Comparison of ENCODE assay signal across 13 cellular contexts in the genomic region with DNA sequence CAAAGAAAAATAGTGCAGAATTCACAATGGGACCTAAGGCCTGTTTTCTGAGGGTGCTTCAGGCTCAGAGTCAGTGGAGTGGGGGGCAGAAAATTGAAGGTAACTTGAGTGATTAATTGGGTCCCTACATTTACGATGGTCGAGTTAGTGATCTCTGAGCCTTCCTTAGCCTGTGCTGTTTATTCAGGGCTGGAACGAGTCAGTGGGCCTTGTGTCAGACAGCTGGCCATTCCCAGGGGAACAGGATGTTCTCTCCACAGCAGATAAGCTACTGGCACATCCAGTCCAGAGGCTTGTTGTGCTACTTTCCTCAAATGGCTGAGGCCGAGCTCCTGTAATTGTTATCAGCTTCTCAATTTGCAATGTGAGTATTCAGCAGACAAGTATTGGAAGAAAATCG. TPM values are rescaled to one million over a fixed set of nuclear protein-coding genes. Genes with fewer than 3 reads are reported as not detected.
DNase-seq lines count a peak whose midpoint lies in the region; ATAC-seq, FAIRE-seq and TF ChIP-seq lines count a peak whose summit lies in the region.
"Had no signal": no experiment of that assay in that cellular context is flagged by ENCODE, and none has a peak within 500 bp of the region (broad histone marks: within the 10 kb centered on the region; RNA-seq: fewer than 3 reads in every experiment).

No MANE protein-coding gene starts in this region.

- POLR2A ChIA-PET in IMR-90 (lab: Charles Lee; ENCODE audit: unreplicated experiment): no interaction called here
- POLR2A ChIA-PET in activated CD4-positive, alpha-beta memory T cell treated with anti-CD3 and anti-CD28 coated beads for 36 hours (lab: Charles Lee): no interaction called here

- no peaks in the 10 kb centered on the region for H3K9me3 ChIP-seq in IMR-90 (ENCODE audit: control insufficient read depth, insufficient read depth, low read length)
- H3K9me3 ChIP-seq in body of pancreas: no peaks in the 10 kb centered on the region
- H3K9me3 ChIP-seq in small intestine (ENCODE audit: control insufficient read depth, low read depth): no peaks in the 10 kb centered on the region

- dilution Hi-C loops in IMR-90 (cut with HindIII; ENCODE audit: low sequenced_read_pairs, unreplicated experiment): no loop called here

- no peak overlapping the region for H3K27ac ChIP-seq in IMR-90 (ENCODE audit: insufficient read depth, low read length)
- H3K27ac ChIP-seq in body of pancreas: peak overlapping the region; percentile 77 to 90 (median 85)
- no peak overlapping the region for H3K27ac ChIP-seq in small intestine (ENCODE audit: low read depth in 1 of 2, low read length in 1 of 2)

- H3K14ac ChIP-seq in IMR-90 (replicated peaks; ENCODE audit: low read depth, low read length): no peak overlapping the region

- H3K18ac ChIP-seq in IMR-90 (ENCODE audit: low read depth, low read length): peak overlapping the region; percentile 90; the same call in 1 of the 2 replicates

- H2BK5ac ChIP-seq in IMR-90 (ENCODE audit: low read depth, low read length, poor library complexity, severe bottlenecking): peak overlapping the region; percentile 69

- intact Hi-C loops in IMR-90 (cut with micrococcal nuclease) (no loop called here), body of pancreas (cut with DNase I) (no loop called here)
- intact Hi-C loops in activated CD4-positive, alpha-beta memory T cell treated with anti-CD3 and anti-CD28 coated beads for 36 hours (cut with micrococcal nuclease): no loop called here

- CTCF ChIA-PET in IMR-90 (lab: Yijun Ruan, JAX): no interaction called here
- CTCF ChIA-PET in activated CD4-positive, alpha-beta memory T cell treated with anti-CD3 and anti-CD28 coated beads for 36 hours (lab: Charles Lee): no interaction called here

- TF ChIP-seq RAD21 in IMR-90 (IDR thresholded peaks at IDR 0.05; ENCODE audit: low read length): no peak

- peak overlapping the region; percentile 26; the same call in 1 of the 2 replicates for H3K4ac ChIP-seq in IMR-90 (ENCODE audit: low read depth, low read length)

- peak overlapping the region; percentile 24; the same call in 1 of the 2 replicates for H2BK120ac ChIP-seq in IMR-90 (ENCODE audit: low read depth, low read length)

- no peak overlapping the region; the same call in 1 of the 2 replicates for H4K91ac ChIP-seq in IMR-90 (ENCODE audit: insufficient read depth, low read depth, low read length)

- peak; percentile 81 for ATAC-seq in IMR-90 (ENCODE audit: low read depth)
- peak; percentile 100 for ATAC-seq in body of pancreas
- no peak for ATAC-seq in HG03571 (IDR thresholded peaks at IDR 0.05; ENCODE audit: unreplicated experiment)
- ATAC-seq: activated naive CD4-positive, alpha-beta T cell treated with anti-CD3 and anti-CD28 coated beads, Interleukin-2, amount 50 U/mL, for 72 hours had no signal

- H3K4me1 Mint-ChIP-seq in activated CD4-positive, alpha-beta memory T cell treated with anti-CD3 and anti-CD28 coated beads for 36 hours (ENCODE audit: low read depth): no peaks in the 10 kb centered on the region

- H2AK5ac ChIP-seq in IMR-90 (ENCODE audit: low read depth, low read length): no peak overlapping the region; the same call in 1 of the 2 replicates

- 0 out of 2 replicates have a peak overlapping the region, but pooled peaks have one; percentile 9 for H2BK20ac ChIP-seq in IMR-90 (ENCODE audit: low read depth, low read length)

- H3K4me1 ChIP-seq in IMR-90 (ENCODE audit: control insufficient read depth, insufficient read depth, low read length) (no peaks in the 10 kb centered on the region; the same call in 1 of the 2 replicates), body of pancreas (peaks cover 46% of the 10 kb centered on the region), small intestine (ENCODE audit: control insufficient read depth in 2 of 2, insufficient read depth in 1 of 2, low read depth in 1 of 2, low read length in 1 of 2) (no peaks in the 10 kb centered on the region)

- no peak for FAIRE-seq in small intestine (lab: Jason Lieb, UNC)

- peak overlapping the region; percentile 62 for H2AK9ac ChIP-seq in IMR-90 (replicated peaks; ENCODE audit: low read depth, low read length, poor library complexity)

- BruUV-seq in IMR-90 (replicated peaks; lab: Mats Ljungman, UMichigan): no TSS peak

- peak; percentile 65 for DNase-seq in IMR-90
- peak; percentile 90 to 96 (median 96) for DNase-seq in body of pancreas
- peak; percentile 87 for DNase-seq in iris pigment epithelial cell (ENCODE audit: low read depth)
- peak; percentile 4 for DNase-seq in small intestine
- DNase-seq in COR-L47 (lab: John Stamatoyannopoulos, UW): no peak
- DNase-seq in activated CD4-positive, alpha-beta memory T cell treated with anti-CD3 and anti-CD28 coated beads for 36 hours: no peak
- no peak for DNase-seq in GM13977 (ENCODE audit: low spot score)
- DNase-seq: activated CD4-positive, alpha-beta T cell treated with anti-CD3 and anti-CD28 coated beads for 4 hours; DMS79 treated with DMSO at 0.1 percent for 48 hours; NCI-H1436 treated with DMSO at 0.1 percent for 48 hours; RPMI8226 had no signal

- H3K9ac ChIP-seq in IMR-90 (ENCODE audit: low read depth, low read length): peak overlapping the region; percentile 75; the same call in 1 of the 2 replicates

- H3K23ac ChIP-seq in IMR-90 (ENCODE audit: low read depth, low read length): no peak overlapping the region

- H4K20me1 ChIP-seq in IMR-90 (ENCODE audit: insufficient read depth, low read length): no peaks in the 10 kb centered on the region

- H4K5ac ChIP-seq in IMR-90 (ENCODE audit: low read depth, low read length): peak overlapping the region; percentile 79; the same call in 1 of the 2 replicates

- H2BK15ac ChIP-seq in IMR-90 (ENCODE audit: low read depth, low read length): 0 out of 3 replicates have a peak overlapping the region, but pooled peaks have one; percentile 4

- H2AFZ ChIP-seq in IMR-90 (replicated peaks; ENCODE audit: low read length, poor library complexity): peak overlapping the region; percentile 59

- no peaks in the 10 kb centered on the region for H3K36me3 ChIP-seq in IMR-90 (ENCODE audit: control insufficient read depth, insufficient read depth, low read length)
- no peaks in the 10 kb centered on the region for H3K36me3 ChIP-seq in body of pancreas (replicated peaks in 1 of 2; ENCODE audit: insufficient read depth in 1 of 2, low read depth in 2 of 2)
- no peaks in the 10 kb centered on the region for H3K36me3 ChIP-seq in small intestine (ENCODE audit: control insufficient read depth in 2 of 2, insufficient read depth in 2 of 2, low read length in 2 of 2)

- H3K27me3 Mint-ChIP-seq in activated CD4-positive, alpha-beta memory T cell treated with anti-CD3 and anti-CD28 coated beads for 36 hours: no peaks in the 10 kb centered on the region

- H4K8ac ChIP-seq in IMR-90 (ENCODE audit: low read depth in 2 of 2, low read length in 2 of 2): peak overlapping the region in 1 of 2 experiments; percentile 61; a peak in 2 of 4 replicates

- no peak for TF ChIP-seq CTCF in IMR-90 (conservative IDR thresholded peaks at IDR 0.05; ENCODE audit: low read depth, low read length)
- TF ChIP-seq CTCF in body of pancreas (IDR thresholded peaks at IDR 0.05): peak in 1 of 7 experiments; percentile 13
- no peak for TF ChIP-seq CTCF in GM13977 (IDR thresholded peaks at IDR 0.05; ENCODE audit: extremely low read depth, insufficient read depth, missing control alignments)

- H3K4me3 Mint-ChIP-seq in activated CD4-positive, alpha-beta memory T cell treated with anti-CD3 and anti-CD28 coated beads for 36 hours: no peak overlapping the region

- peak overlapping the region; percentile 87 for H3K4me2 ChIP-seq in IMR-90 (ENCODE audit: low read depth, low read length)

- no peak overlapping the region; the same call in 1 of the 2 replicates for H3K56ac ChIP-seq in IMR-90 (ENCODE audit: extremely low read depth, insufficient read depth, low read length)

- in situ Hi-C loops in IMR-90 (cut with MboI; ENCODE audit: low sequenced_read_pairs): no loop called here
- in situ Hi-C loops in GM13977 (cut with MboI; ENCODE audit: low pct_unique_long_range_greater_than_20kb, low sequenced_read_pairs, unreplicated experiment): no loop called here

- WGBS in IMR-90 (ENCODE audit: extremely low coverage in 2 of 2, insufficient read length in 1 of 2), 2 experiments: 0% methylated on average over 3 of the region's 5 CpGs; no CpG with 5 or more reads in 1 of the 2 experiments
- WGBS in body of pancreas, 2 donors: 7 to 10% methylated on average over 5 of the region's 5 CpGs
- WGBS in small intestine, 3 donors: 25 to 31% (median 29%) methylated on average over 5 of the region's 5 CpGs

- peaks cover 8% of the 10 kb centered on the region for H3K9me3 Mint-ChIP-seq in activated CD4-positive, alpha-beta memory T cell treated with anti-CD3 and anti-CD28 coated beads for 36 hours

- H3K79me1 ChIP-seq in IMR-90 (ENCODE audit: low read depth in 1 of 2, low read length in 2 of 2): no peaks in the 10 kb centered on the region

- no peak overlapping the region for H3K4me3 ChIP-seq in IMR-90 (ENCODE audit: insufficient read depth, low read depth, low read length)
- no peak overlapping the region for H3K4me3 ChIP-seq in body of pancreas
- H3K4me3 ChIP-seq in small intestine (ENCODE audit: low read depth in 1 of 2, low read length in 2 of 2): no peak overlapping the region

- H3K36me3 Mint-ChIP-seq in activated CD4-positive, alpha-beta memory T cell treated with anti-CD3 and anti-CD28 coated beads for 36 hours: no peaks in the 10 kb centered on the region

- H3K27me3 ChIP-seq in IMR-90 (ENCODE audit: control insufficient read depth, insufficient read depth, low read length) (no peaks in the 10 kb centered on the region), body of pancreas (no peaks in the 10 kb centered on the region), small intestine (ENCODE audit: control insufficient read depth in 2 of 2, insufficient read depth in 2 of 2, low read length in 2 of 2) (no peaks in the 10 kb centered on the region)

- H3K27ac Mint-ChIP-seq in activated CD4-positive, alpha-beta memory T cell treated with anti-CD3 and anti-CD28 coated beads for 36 hours: no peak overlapping the region
- H3K27ac Mint-ChIP-seq: activated naive CD4-positive, alpha-beta T cell treated with anti-CD3 and anti-CD28 coated beads, Interleukin-2, amount 50 U/mL, for 72 hours had no signal

- TF ChIP-seq POLR2A in IMR-90 (IDR thresholded peaks at IDR 0.05; ENCODE audit: low read depth, low read length): no peak
- TF ChIP-seq POLR2A in body of pancreas (IDR thresholded peaks at IDR 0.05): peak in 2 of 3 donors; percentile 48 to 57

- no peaks in the 10 kb centered on the region for H3K9me1 ChIP-seq in IMR-90 (ENCODE audit: insufficient read depth, low read length)

TF ChIP-seq in IMR-90, 13 proteins besides CTCF, POLR2A, EP300 and RAD21 (continues in another document):
- TF ChIP-seq SMC3 (IDR thresholded peaks at IDR 0.05; ENCODE audit: low read depth, low read length) (no peak), MXI1 (IDR thresholded peaks at IDR 0.05; ENCODE audit: borderline replicate concordance, low read depth, low read length) (no peak)

RNA-seq across cellular contexts. Expression of gene CNTN3, which starts 29.2 kb away (rescaled TPM):
- 3.3 and 3.6 TPM in 2 replicates for total RNA-seq in IMR-90 (2012; rRNA removed)
- 2.2 and 3.5 TPM in 2 replicates for polyA plus RNA-seq in IMR-90 (2012; rRNA removed)
- polyA plus RNA-seq in IMR-90 (2012; cell fraction: cytosol; rRNA removed): 0.68 and 1.2 TPM in 2 replicates
- 1.1 and 14.1 TPM in 2 replicates for polyA plus RNA-seq in IMR-90 (2012; cell fraction: nucleus; rRNA removed; ENCODE audit: low replicate concordance)
- 10 to 100 TPM in 1 of 2 donors, 1 to 10 TPM in 1; 7.3 to 20.4 TPM for total RNA-seq in body of pancreas
- polyA plus RNA-seq in small intestine: under 1 TPM in 1 of 3 donors, not detected in 2; 0.66 TPM
- total RNA-seq in activated CD4-positive, alpha-beta memory T cell treated with anti-CD3 and anti-CD28 coated beads for 36 hours: not detected
- total RNA-seq: activated naive CD4-positive, alpha-beta T cell treated with anti-CD3 and anti-CD28 coated beads, Interleukin-2, amount 50 U/mL, for 72 hours had no signal

Comparison
In these comparisons a context has a peak if more than half of its experiments do, and no peak if none do; other contexts are left out.
1. DNase-seq: peak in IMR-90 (single experiment), body of pancreas (4 of 4), iris pigment epithelial cell (single experiment) and small intestine (single experiment); none in COR-L47 (single experiment), activated CD4-positive, alpha-beta memory T cell treated with anti-CD3 and anti-CD28 coated beads for 36 hours (single experiment) and GM13977 (single experiment).
2. H3K27ac ChIP-seq: peak in body of pancreas (4 of 4); none in IMR-90 (single experiment) and small intestine (0 of 2).